Comparison of ENCODE assay signal across 7 cellular contexts in the genomic region with DNA sequence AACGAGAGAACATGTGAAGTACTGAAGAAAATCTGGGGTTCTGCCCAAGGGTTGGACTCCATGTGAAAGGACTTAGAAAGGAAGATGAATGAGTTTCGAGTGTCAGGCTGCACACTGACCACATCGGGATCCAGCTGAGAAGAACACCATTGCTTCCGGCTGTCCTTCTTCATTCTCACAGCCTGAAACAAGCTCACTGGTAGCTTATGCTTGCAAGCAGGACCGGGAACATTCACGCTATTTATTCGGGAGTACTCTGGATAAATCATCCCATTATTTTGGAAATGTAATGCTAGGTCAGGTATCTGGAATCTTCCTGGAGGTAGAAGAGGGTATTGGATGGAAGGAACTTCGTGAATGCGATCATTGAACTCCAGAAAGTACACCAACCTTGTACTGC. TPM values are rescaled to one million over a fixed set of nuclear protein-coding genes. Genes with fewer than 3 reads are reported as not detected.
DNase-seq lines count a peak whose midpoint lies in the region; ATAC-seq, FAIRE-seq and TF ChIP-seq lines count a peak whose summit lies in the region.
"Not testable (repeated sequence)": the region's sequence is repeated elsewhere in the genome, so short reads cannot be mapped to it uniquely, and the experiment has no call there.

No MANE protein-coding gene starts in this region.

- not testable (repeated sequence) for H3K4me1 ChIP-seq in lung (ENCODE audit: control insufficient read depth in 2 of 2, insufficient read depth in 2 of 2, low read length in 2 of 2)

- DNase-seq in EL (peak; percentile 4), fibroblast of the aortic adventitia (ENCODE audit: low read depth) (peak; percentile 11), lung (ENCODE audit: low spot score) (peak; percentile 57), osteocyte (ENCODE audit: extremely low spot score, unreplicated experiment) (peak; percentile 94)
- DNase-seq in T-helper 2 cell treated with Interferon-gamma antibody and Interleukin-4, amounts not matched to agents 5 μg/mL and 100 μg/mL, for 36 hours (ENCODE audit: low spot score), result peak; percentile 4
- peak; percentile 21 to 23 for DNase-seq in activated T-cell treated with anti-CD3 and anti-CD28 coated beads, Interleukin-2, amount 50 U/mL, for 48 hours

- H3K4me3 ChIP-seq in fibroblast of the aortic adventitia (ENCODE audit: low read depth, low read length); lung: not testable (repeated sequence)

- not testable (repeated sequence) for H3K4me3 Mint-ChIP-seq in T-helper 2 cell treated with Interferon-gamma antibody and Interleukin-4, amounts not matched to agents 5 μg/mL and 100 μg/mL, for 36 hours; osteocyte (ENCODE audit: unreplicated experiment)

- H3K27me3 Mint-ChIP-seq in T-helper 2 cell treated with Interferon-gamma antibody and Interleukin-4, amounts not matched to agents 5 μg/mL and 100 μg/mL, for 36 hours (ENCODE audit: low read depth); osteocyte (ENCODE audit: unreplicated experiment): not testable (repeated sequence)

- H3K27me3 ChIP-seq in lung (ENCODE audit: control insufficient read depth, insufficient read depth), result not testable (repeated sequence)

- not testable (repeated sequence) for H3K36me3 ChIP-seq in lung (ENCODE audit: control insufficient read depth in 2 of 2, insufficient read depth in 2 of 2, low read length in 2 of 2)

- not testable (repeated sequence) for H3K9me3 Mint-ChIP-seq in T-helper 2 cell treated with Interferon-gamma antibody and Interleukin-4, amounts not matched to agents 5 μg/mL and 100 μg/mL, for 36 hours
- peaks cover 12% of the 10 kb centered on the region for H3K9me3 Mint-ChIP-seq in osteocyte (ENCODE audit: unreplicated experiment)

- WGBS in lung, 2 donors, result 90 to 95% methylated on average over 8 of the region's 9 CpGs

- not testable (repeated sequence) for H3K36me3 Mint-ChIP-seq in T-helper 2 cell treated with Interferon-gamma antibody and Interleukin-4, amounts not matched to agents 5 μg/mL and 100 μg/mL, for 36 hours (ENCODE audit: low read depth); osteocyte (ENCODE audit: unreplicated experiment)

- H3K27ac Mint-ChIP-seq in T-helper 2 cell treated with Interferon-gamma antibody and Interleukin-4, amounts not matched to agents 5 μg/mL and 100 μg/mL, for 36 hours; osteocyte (ENCODE audit: unreplicated experiment): not testable (repeated sequence)

- not testable (repeated sequence) for H3K27ac ChIP-seq in lung (ENCODE audit: low read depth in 1 of 2, low read length in 1 of 2)

- not testable (repeated sequence) for H3K4me1 Mint-ChIP-seq in T-helper 2 cell treated with Interferon-gamma antibody and Interleukin-4, amounts not matched to agents 5 μg/mL and 100 μg/mL, for 36 hours (ENCODE audit: low read depth); osteocyte (ENCODE audit: unreplicated experiment)

- not testable (repeated sequence) for H3K9me3 ChIP-seq in lung (ENCODE audit: control insufficient read depth in 2 of 2, insufficient read depth in 1 of 2, low read length in 1 of 2)

- peak; percentile 98 for FAIRE-seq in colon (lab: Jason Lieb, UNC)

- ATAC-seq in lung (ENCODE audit: insufficient read depth, low FRiP score), result not testable (repeated sequence)

- not testable (repeated sequence) for TF ChIP-seq CTCF in fibroblast of the aortic adventitia (IDR thresholded peaks at IDR 0.05; ENCODE audit: insufficient read depth, low read length); lung (IDR thresholded peaks at IDR 0.05; ENCODE audit: control extremely low read depth, extremely low read depth); osteocyte (IDR thresholded peaks at IDR 0.05)

RNA-seq across cellular contexts. Expression of a gene that starts 59.2 kb away (rescaled TPM):
- total RNA-seq in fibroblast of the aortic adventitia (ENCODE audit: low replicate concordance) (12.5 and 15.6 TPM in 2 replicates), lung (10 to 100 TPM; 16.0 to 21.7 TPM), osteocyte (35.3 and 39.9 TPM in 2 replicates)
- 10 to 100 TPM in 1 of 2 donors, 1 to 10 TPM in 1; 2.3 to 10.6 TPM for polyA plus RNA-seq in lung

Comparison
In these comparisons a context has a peak if more than half of its experiments do, and no peak if none do; other contexts are left out.
1. DNase-seq: peak in every context shown above with its lines; median percentile 94 in osteocyte; 57 in lung; 22 in activated T-cell treated with anti-CD3 and anti-CD28 coated beads, Interleukin-2, amount 50 U/mL, for 48 hours; 11 in fibroblast of the aortic adventitia; 4 in EL; 4 in T-helper 2 cell treated with Interferon-gamma antibody and Interleukin-4, amounts not matched to agents 5 μg/mL and 100 μg/mL, for 36 hours.